ENCODE assay signal across 8 cellular contexts in the genomic region with DNA sequence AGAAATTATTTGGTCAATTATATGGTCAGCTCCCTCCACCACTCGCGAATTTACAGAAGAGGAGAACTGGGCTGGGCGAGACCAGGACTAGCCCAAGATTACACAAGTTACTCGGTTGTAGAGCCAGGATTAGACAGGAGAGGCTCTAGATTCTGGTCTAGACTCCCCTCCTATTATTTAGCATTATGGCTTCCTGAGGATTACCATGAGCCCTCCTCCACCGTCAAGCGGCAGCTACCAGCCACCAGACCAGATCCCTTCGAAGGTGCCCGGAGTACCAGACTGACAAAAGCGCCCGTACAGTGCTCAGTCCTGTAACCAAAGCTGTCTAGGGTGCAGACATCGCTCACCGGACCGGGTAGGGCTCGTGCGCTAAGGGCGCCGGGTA. TPM values are rescaled to one million over a fixed set of nuclear protein-coding genes. Genes with fewer than 3 reads are reported as not detected.
A peak's percentile ranks its signal among the peaks of the same experiment; 100 is the strongest.
DNase-seq lines count a peak whose midpoint lies in the region; ATAC-seq, FAIRE-seq and TF ChIP-seq lines count a peak whose summit lies in the region.

No MANE protein-coding gene starts in this region.

- no peak for DNase-seq in stimulated activated naive CD8-positive, alpha-beta T cell treated with anti-CD3 and anti-CD28 coated beads, Interleukin-15, Interleukin-2, amounts not matched to agents 100 U/mL and 50 U/mL, for 24 hours
- DNase-seq in astrocyte of the spinal cord (ENCODE audit: low read depth, low spot score), result peak; percentile 17
- no peak for DNase-seq in frontal cortex (ENCODE audit: low spot score in 2 of 2)
- DNase-seq in urothelium cell line (ENCODE audit: low spot score), result no peak
- DNase-seq in medulla oblongata (ENCODE audit: extremely low spot score), result no peak

- H3K4me3 Mint-ChIP-seq in stimulated activated naive CD8-positive, alpha-beta T cell treated with anti-CD3 and anti-CD28 coated beads, Interleukin-15, Interleukin-2, amounts not matched to agents 100 ng/mL and 50 ng/mL, for 24 hours, result peak overlapping the region; percentile 56

- no peak for FAIRE-seq in frontal cortex (lab: Jason Lieb, UNC)
- FAIRE-seq in urothelium cell line (lab: Jason Lieb, UNC), result no peak

- peaks cover 11% of the 10 kb centered on the region for H3K4me1 Mint-ChIP-seq in stimulated activated naive CD8-positive, alpha-beta T cell treated with anti-CD3 and anti-CD28 coated beads, Interleukin-15, Interleukin-2, amounts not matched to agents 100 ng/mL and 50 ng/mL, for 24 hours (ENCODE audit: low read depth)

- H3K4me3 ChIP-seq in astrocyte of the spinal cord (ENCODE audit: low read depth, low read length) (no peak overlapping the region), mucosa of rectum (ENCODE audit: low read length in 2 of 2) (peak overlapping the region; percentile 45 to 46)

- H3K36me3 Mint-ChIP-seq in stimulated activated naive CD8-positive, alpha-beta T cell treated with anti-CD3 and anti-CD28 coated beads, Interleukin-15, Interleukin-2, amounts not matched to agents 100 ng/mL and 50 ng/mL, for 24 hours (ENCODE audit: low read depth), result no peaks in the 10 kb centered on the region

- peaks cover 58% of the 10 kb centered on the region for H3K27me3 Mint-ChIP-seq in stimulated activated naive CD8-positive, alpha-beta T cell treated with anti-CD3 and anti-CD28 coated beads, Interleukin-15, Interleukin-2, amounts not matched to agents 100 ng/mL and 50 ng/mL, for 24 hours

- no peak overlapping the region for H3K9ac ChIP-seq in mucosa of rectum (ENCODE audit: low read depth in 1 of 2, low read length in 2 of 2)

- H3K9me3 ChIP-seq in mucosa of rectum (ENCODE audit: control insufficient read depth in 2 of 2, low read length in 2 of 2), result no peaks in the 10 kb centered on the region

- peaks cover 7 to 12% of the 10 kb centered on the region in 2 donors for H3K4me1 ChIP-seq in mucosa of rectum (ENCODE audit: control insufficient read depth in 2 of 2, insufficient read depth in 2 of 2, low read length in 2 of 2)

- in situ Hi-C loops in astrocyte of the spinal cord (cut with HindIII; ENCODE audit: low sequenced_read_pairs), result no loop called here

- H3K9me3 Mint-ChIP-seq in stimulated activated naive CD8-positive, alpha-beta T cell treated with anti-CD3 and anti-CD28 coated beads, Interleukin-15, Interleukin-2, amounts not matched to agents 100 ng/mL and 50 ng/mL, for 24 hours, result no peaks in the 10 kb centered on the region

- no peak for ATAC-seq in stimulated activated naive CD8-positive, alpha-beta T cell treated with anti-CD3 and anti-CD28 coated beads, Interleukin-15, Interleukin-2, amounts not matched to agents 100 U/mL and 50 U/mL, for 24 hours
- ATAC-seq in GM19467 (IDR thresholded peaks at IDR 0.05; ENCODE audit: unreplicated experiment), result no peak

- H3K27ac ChIP-seq in mucosa of rectum (ENCODE audit: low read depth in 2 of 2, low read length in 2 of 2), result no peak overlapping the region

- H3K27me3 ChIP-seq in mucosa of rectum (ENCODE audit: control insufficient read depth in 2 of 2, insufficient read depth in 2 of 2, low read length in 2 of 2), result peaks cover 41 to 43% of the 10 kb centered on the region in 2 donors

- TF ChIP-seq CTCF in astrocyte of the spinal cord (IDR thresholded peaks at IDR 0.05; ENCODE audit: low read depth, low read length), result no peak

- H3K36me3 ChIP-seq in mucosa of rectum (ENCODE audit: control insufficient read depth in 2 of 2, insufficient read depth in 2 of 2, low read length in 2 of 2), result no peaks in the 10 kb centered on the region

- H3K27ac Mint-ChIP-seq in stimulated activated naive CD8-positive, alpha-beta T cell treated with anti-CD3 and anti-CD28 coated beads, Interleukin-15, Interleukin-2, amounts not matched to agents 100 ng/mL and 50 ng/mL, for 24 hours, result no peak overlapping the region

RNA-seq across cellular contexts. Expression of gene MLNR, which starts 0.5 kb away (rescaled TPM):
- not detected for total RNA-seq in frontal cortex

RNA-seq across cellular contexts. Expression of gene CDADC1, which starts 28.1 kb away (rescaled TPM):
- total RNA-seq in frontal cortex, result 12.6 TPM
